ENCODE assay signal across 1 cellular context in the genomic region with DNA sequence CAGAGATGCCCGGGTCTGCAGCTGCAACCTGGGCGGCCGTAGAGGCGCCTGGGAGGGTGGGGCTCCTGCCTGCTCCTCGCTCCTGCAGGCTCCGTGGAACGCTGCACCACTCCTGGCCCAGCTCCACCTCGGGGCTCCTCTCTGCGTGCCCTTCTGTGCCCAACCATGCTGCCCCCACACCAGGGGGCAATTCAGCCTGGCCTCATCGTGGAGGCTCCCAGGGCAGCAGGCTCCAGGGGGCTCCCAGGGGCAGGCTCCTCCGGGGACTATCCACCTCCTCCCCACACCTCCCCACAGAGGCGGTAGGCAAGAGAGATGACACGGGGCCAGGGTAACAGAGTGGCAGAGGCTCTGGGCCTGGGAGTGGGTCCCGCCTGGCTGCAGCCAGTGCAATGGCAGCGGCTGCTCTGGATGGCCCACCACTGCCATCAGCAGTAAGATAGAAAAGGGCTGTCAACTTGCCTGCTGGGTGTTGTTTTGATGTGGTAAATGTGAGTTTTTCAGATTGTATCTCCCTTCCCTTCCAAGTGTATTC.
TF ChIP-seq lines count a peak whose summit lies in the region.

No MANE protein-coding gene starts in this region.

TF ChIP-seq in WTC11, 78 proteins besides CTCF, POLR2A, EP300 and RAD21 (continued from another document):
- TF ChIP-seq, protein P1, sequence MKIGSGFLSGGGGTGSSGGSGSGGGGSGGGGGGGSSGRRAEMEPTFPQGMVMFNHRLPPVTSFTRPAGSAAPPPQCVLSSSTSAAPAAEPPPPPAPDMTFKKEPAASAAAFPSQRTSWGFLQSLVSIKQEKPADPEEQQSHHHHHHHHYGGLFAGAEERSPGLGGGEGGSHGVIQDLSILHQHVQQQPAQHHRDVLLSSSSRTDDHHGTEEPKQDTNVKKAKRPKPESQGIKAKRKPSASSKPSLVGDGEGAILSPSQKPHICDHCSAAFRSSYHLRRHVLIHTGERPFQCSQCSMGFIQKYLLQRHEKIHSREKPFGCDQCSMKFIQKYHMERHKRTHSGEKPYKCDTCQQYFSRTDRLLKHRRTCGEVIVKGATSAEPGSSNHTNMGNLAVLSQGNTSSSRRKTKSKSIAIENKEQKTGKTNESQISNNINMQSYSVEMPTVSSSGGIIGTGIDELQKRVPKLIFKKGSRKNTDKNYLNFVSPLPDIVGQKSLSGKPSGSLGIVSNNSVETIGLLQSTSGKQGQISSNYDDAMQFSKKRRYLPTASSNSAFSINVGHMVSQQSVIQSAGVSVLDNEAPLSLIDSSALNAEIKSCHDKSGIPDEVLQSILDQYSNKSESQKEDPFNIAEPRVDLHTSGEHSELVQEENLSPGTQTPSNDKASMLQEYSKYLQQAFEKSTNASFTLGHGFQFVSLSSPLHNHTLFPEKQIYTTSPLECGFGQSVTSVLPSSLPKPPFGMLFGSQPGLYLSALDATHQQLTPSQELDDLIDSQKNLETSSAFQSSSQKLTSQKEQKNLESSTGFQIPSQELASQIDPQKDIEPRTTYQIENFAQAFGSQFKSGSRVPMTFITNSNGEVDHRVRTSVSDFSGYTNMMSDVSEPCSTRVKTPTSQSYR (CRISPR knock-in tag; IDR thresholded peaks at IDR 0.05): no peak
- TF ChIP-seq HMGA2 (CRISPR knock-in tag; IDR thresholded peaks at IDR 0.05): no peak
- no peak for TF ChIP-seq TEAD1 (CRISPR knock-in tag; IDR thresholded peaks at IDR 0.05)
- TF ChIP-seq, protein P2, sequence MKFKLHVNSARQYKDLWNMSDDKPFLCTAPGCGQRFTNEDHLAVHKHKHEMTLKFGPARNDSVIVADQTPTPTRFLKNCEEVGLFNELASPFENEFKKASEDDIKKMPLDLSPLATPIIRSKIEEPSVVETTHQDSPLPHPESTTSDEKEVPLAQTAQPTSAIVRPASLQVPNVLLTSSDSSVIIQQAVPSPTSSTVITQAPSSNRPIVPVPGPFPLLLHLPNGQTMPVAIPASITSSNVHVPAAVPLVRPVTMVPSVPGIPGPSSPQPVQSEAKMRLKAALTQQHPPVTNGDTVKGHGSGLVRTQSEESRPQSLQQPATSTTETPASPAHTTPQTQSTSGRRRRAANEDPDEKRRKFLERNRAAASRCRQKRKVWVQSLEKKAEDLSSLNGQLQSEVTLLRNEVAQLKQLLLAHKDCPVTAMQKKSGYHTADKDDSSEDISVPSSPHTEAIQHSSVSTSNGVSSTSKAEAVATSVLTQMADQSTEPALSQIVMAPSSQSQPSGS (CRISPR knock-in tag; IDR thresholded peaks at IDR 0.05; ENCODE audit: borderline replicate concordance, low read depth): no peak
- TF ChIP-seq, protein P3, sequence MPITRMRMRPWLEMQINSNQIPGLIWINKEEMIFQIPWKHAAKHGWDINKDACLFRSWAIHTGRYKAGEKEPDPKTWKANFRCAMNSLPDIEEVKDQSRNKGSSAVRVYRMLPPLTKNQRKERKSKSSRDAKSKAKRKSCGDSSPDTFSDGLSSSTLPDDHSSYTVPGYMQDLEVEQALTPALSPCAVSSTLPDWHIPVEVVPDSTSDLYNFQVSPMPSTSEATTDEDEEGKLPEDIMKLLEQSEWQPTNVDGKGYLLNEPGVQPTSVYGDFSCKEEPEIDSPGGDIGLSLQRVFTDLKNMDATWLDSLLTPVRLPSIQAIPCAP (CRISPR knock-in tag; IDR thresholded peaks at IDR 0.05): no peak
- TF ChIP-seq MXD4 (CRISPR knock-in tag; IDR thresholded peaks at IDR 0.05; ENCODE audit: borderline replicate concordance): no peak
- no peak for TF ChIP-seq ESRRA (CRISPR knock-in tag; IDR thresholded peaks at IDR 0.05; ENCODE audit: borderline replicate concordance)
- no peak for TF ChIP-seq CREB1 (CRISPR knock-in tag; IDR thresholded peaks at IDR 0.05)
- TF ChIP-seq FOXP1 (CRISPR knock-in tag; IDR thresholded peaks at IDR 0.05; ENCODE audit: borderline replicate concordance): no peak
- no peak for TF ChIP-seq FOXP4 (CRISPR knock-in tag; IDR thresholded peaks at IDR 0.05)
- TF ChIP-seq ZNF219 (CRISPR knock-in tag; IDR thresholded peaks at IDR 0.05; ENCODE audit: borderline replicate concordance): no peak
- TF ChIP-seq GRHL2 (CRISPR knock-in tag; IDR thresholded peaks at IDR 0.05; ENCODE audit: insufficient replicate concordance, severe bottlenecking): no peak
- TF ChIP-seq GTF2I (CRISPR knock-in tag; conservative IDR thresholded peaks at IDR 0.05): no peak
- no peak for TF ChIP-seq ZNF138 (CRISPR knock-in tag; conservative IDR thresholded peaks at IDR 0.05)
- no peak for TF ChIP-seq OVOL2 (CRISPR knock-in tag; IDR thresholded peaks at IDR 0.05; ENCODE audit: borderline replicate concordance)
- TF ChIP-seq GABPB1 (CRISPR knock-in tag; IDR thresholded peaks at IDR 0.05): no peak
